11 cellular contexts compared by ENCODE assay signal in the genomic region with DNA sequence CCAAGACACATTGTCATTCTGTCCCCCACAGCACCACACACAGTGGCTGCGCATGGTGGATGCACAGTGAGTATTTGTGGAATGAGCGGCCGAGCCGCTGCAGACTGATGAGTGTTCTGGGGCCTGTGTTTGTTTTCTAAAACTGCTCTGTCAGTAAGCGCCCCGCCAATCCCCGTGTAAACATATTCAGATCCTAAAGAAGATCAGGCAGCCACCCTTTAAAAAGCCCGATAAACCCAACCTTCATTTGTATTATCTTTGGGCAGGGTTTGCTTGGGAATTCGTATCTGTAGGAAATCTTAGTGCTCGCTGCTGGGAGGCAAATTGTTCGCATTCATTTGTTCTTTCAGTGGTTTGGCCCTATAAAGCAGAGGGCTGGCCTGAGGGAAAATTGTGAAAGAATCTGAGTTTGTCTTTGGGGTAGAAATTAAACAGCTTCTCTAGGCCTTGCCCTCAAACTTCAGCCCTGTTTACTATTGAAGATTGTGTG.
DNase-seq lines count a peak whose midpoint lies in the region; ATAC-seq lines count a peak whose summit lies in the region.
"Had no signal": no experiment of that assay in that cellular context is flagged by ENCODE, and none has a peak within 500 bp of the region (broad histone marks: within the 10 kb centered on the region; RNA-seq: fewer than 3 reads in every experiment).

No MANE protein-coding gene starts in this region.

- ATAC-seq in Right ventricle myocardium superior (ENCODE audit: poor library complexity): peak; percentile 49
- no peak for ATAC-seq in HG03460 (IDR thresholded peaks at IDR 0.05; ENCODE audit: unreplicated experiment)
- no peak for ATAC-seq in effector memory CD8-positive, alpha-beta T cell (replicated peaks)

- H3K27me3 Mint-ChIP-seq in effector memory CD8-positive, alpha-beta T cell: peaks cover 0 to 44% of the 10 kb centered on the region in 2 donors

- H3K4me2 ChIP-seq in Karpas-422 (ENCODE audit: low read depth, low read length, poor library complexity, severe bottlenecking): no peak overlapping the region

- no peaks in the 10 kb centered on the region for H3K36me3 Mint-ChIP-seq in effector memory CD8-positive, alpha-beta T cell (ENCODE audit: insufficient read depth)
- H3K36me3 Mint-ChIP-seq: activated naive CD4-positive, alpha-beta T cell treated with anti-CD3 and anti-CD28 coated beads, Interleukin-2, amount 10 ng/mL, durations not matched to agents 7 days and 5 days had no signal

- H3K27ac ChIP-seq in Karpas-422 (ENCODE audit: low read length): no peak overlapping the region

- no peaks in the 10 kb centered on the region for H3K4me1 Mint-ChIP-seq in effector memory CD8-positive, alpha-beta T cell (ENCODE audit: low read depth in 2 of 2)
- H3K4me1 Mint-ChIP-seq: activated naive CD4-positive, alpha-beta T cell treated with anti-CD3 and anti-CD28 coated beads, Interleukin-2, amount 10 ng/mL, durations not matched to agents 7 days and 5 days had no signal

- no peaks in the 10 kb centered on the region for H3K36me3 ChIP-seq in Karpas-422 (ENCODE audit: insufficient read depth, low read length)

- no peaks in the 10 kb centered on the region for H4K20me1 ChIP-seq in Karpas-422 (ENCODE audit: insufficient read depth, low read depth, low read length)

- intact Hi-C loops in Right ventricle myocardium superior (cut with DNase I): no loop called here

- H2AFZ ChIP-seq in Karpas-422 (ENCODE audit: low read length): no peak overlapping the region

- H3K9me3 ChIP-seq in Karpas-422 (ENCODE audit: low read length): no peaks in the 10 kb centered on the region

- H3K4me3 ChIP-seq in Karpas-422 (ENCODE audit: low read length): no peak overlapping the region

- DNase-seq in EH (ENCODE audit: low read depth) (peak; percentile 97), amniotic epithelial cell (ENCODE audit: low read depth) (peak; percentile 83), Right ventricle myocardium superior (peak; percentile 48), renal cortical epithelial cell (ENCODE audit: low read depth) (peak; percentile 36), Karpas-422 (no peak), cortex of kidney (lab: John Stamatoyannopoulos, UW) (no peak)
- DNase-seq in effector memory CD8-positive, alpha-beta T cell: no peak
- DNase-seq: activated naive CD4-positive, alpha-beta T cell treated with anti-CD3 and anti-CD28 coated beads, Interleukin-2, amount 10 ng/mL, durations not matched to agents 7 days and 5 days; head of caudate nucleus; NCI-H446 had no signal

- H3K4me3 Mint-ChIP-seq in effector memory CD8-positive, alpha-beta T cell: no peak overlapping the region
- H3K4me3 Mint-ChIP-seq: activated naive CD4-positive, alpha-beta T cell treated with anti-CD3 and anti-CD28 coated beads, Interleukin-2, amount 10 ng/mL, durations not matched to agents 7 days and 5 days had no signal

- peaks cover 6% of the 10 kb centered on the region for H3K4me1 ChIP-seq in Karpas-422 (ENCODE audit: low read length)

- H3K79me2 ChIP-seq in Karpas-422 (ENCODE audit: low read length): no peaks in the 10 kb centered on the region

- no peaks in the 10 kb centered on the region for H3K9me3 Mint-ChIP-seq in effector memory CD8-positive, alpha-beta T cell
- H3K9me3 Mint-ChIP-seq: activated naive CD4-positive, alpha-beta T cell treated with anti-CD3 and anti-CD28 coated beads, Interleukin-2, amount 10 ng/mL, durations not matched to agents 7 days and 5 days had no signal

- no peak overlapping the region for H3K27ac Mint-ChIP-seq in effector memory CD8-positive, alpha-beta T cell
- H3K27ac Mint-ChIP-seq: activated naive CD4-positive, alpha-beta T cell treated with anti-CD3 and anti-CD28 coated beads, Interleukin-2, amount 10 ng/mL, durations not matched to agents 7 days and 5 days had no signal

- H3K27me3 ChIP-seq in Karpas-422 (ENCODE audit: low read length): no peaks in the 10 kb centered on the region

- no peaks in the 10 kb centered on the region for H3K9me2 ChIP-seq in Karpas-422 (replicated peaks; ENCODE audit: insufficient read depth, low read length)

- no peak overlapping the region for H3K9ac ChIP-seq in Karpas-422 (ENCODE audit: low read length)

Comparison
In these comparisons a context has a peak if more than half of its experiments do, and no peak if none do; other contexts are left out.
1. DNase-seq: peak in EH (single experiment), amniotic epithelial cell (single experiment), Right ventricle myocardium superior (single experiment) and renal cortical epithelial cell (single experiment); none in effector memory CD8-positive, alpha-beta T cell (0 of 3), Karpas-422 (single experiment) and cortex of kidney (single experiment).